ENCODE assay signal across 1 cellular context in the genomic region with DNA sequence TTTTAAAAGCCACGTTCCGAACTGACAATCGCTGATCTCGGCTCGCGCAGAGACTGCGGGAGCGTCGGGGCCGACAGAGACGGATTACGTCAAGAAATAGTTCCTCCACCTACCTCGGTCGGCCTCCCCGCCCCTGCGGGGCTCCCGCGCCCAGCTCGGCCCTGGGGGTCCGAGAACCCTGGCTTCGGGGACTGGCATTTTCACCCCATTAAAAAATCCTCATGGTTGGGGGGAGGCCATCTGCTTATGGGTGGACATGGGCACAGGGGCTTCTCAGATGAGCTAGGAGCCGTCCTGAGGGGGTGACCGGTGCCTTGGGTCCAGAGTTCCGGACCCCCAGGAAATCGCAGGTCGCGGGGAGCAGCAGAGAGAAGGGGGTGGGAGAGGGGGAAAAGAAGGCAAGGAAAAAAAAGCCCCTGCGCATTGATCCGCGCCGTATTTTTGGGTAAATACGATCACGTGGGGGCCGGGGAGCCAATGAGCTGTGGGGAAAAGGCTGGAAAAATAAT.
TF ChIP-seq lines count a peak whose summit lies in the region.

No MANE protein-coding gene starts in this region.

TF ChIP-seq in HEK293, 187 proteins besides CTCF, POLR2A, EP300 and RAD21 (continued from another document and continues in another):
- TF ChIP-seq, protein P1, sequence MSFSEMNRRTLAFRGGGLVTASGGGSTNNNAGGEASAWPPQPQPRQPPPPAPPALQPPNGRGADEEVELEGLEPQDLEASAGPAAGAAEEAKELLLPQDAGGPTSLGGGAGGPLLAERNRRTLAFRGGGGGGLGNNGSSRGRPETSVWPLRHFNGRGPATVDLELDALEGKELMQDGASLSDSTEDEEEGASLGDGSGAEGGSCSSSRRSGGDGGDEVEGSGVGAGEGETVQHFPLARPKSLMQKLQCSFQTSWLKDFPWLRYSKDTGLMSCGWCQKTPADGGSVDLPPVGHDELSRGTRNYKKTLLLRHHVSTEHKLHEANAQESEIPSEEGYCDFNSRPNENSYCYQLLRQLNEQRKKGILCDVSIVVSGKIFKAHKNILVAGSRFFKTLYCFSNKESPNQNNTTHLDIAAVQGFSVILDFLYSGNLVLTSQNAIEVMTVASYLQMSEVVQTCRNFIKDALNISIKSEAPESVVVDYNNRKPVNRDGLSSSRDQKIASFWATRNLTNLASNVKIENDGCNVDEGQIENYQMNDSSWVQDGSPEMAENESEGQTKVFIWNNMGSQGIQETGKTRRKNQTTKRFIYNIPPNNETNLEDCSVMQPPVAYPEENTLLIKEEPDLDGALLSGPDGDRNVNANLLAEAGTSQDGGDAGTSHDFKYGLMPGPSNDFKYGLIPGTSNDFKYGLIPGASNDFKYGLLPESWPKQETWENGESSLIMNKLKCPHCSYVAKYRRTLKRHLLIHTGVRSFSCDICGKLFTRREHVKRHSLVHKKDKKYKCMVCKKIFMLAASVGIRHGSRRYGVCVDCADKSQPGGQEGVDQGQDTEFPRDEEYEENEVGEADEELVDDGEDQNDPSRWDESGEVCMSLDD (tag by site-specific recombination; IDR thresholded peaks at IDR 0.05) = peak; percentile 99
- TF ChIP-seq GLI4 (tag by site-specific recombination; IDR thresholded peaks at IDR 0.05) (no peak), ZNF211 (tag by site-specific recombination; IDR thresholded peaks at IDR 0.05; ENCODE audit: low read depth) (no peak), EGR2 (tag by site-specific recombination; IDR thresholded peaks at IDR 0.05; ENCODE audit: low read depth) (peak; percentile 34; the same call in 1 of the 2 replicates), KLF8 (tag by site-specific recombination; IDR thresholded peaks at IDR 0.05) (no peak; the same call in 1 of the 2 replicates), ZNF184 (tag by site-specific recombination; IDR thresholded peaks at IDR 0.05) (no peak), ZSCAN23 (tag by site-specific recombination; IDR thresholded peaks at IDR 0.05) (0 out of 2 replicates have a peak, but pooled peaks have one; percentile 21), SP7 (tag by site-specific recombination; IDR thresholded peaks at IDR 0.05) (peak; percentile 61), ZNF664 (tag by site-specific recombination; IDR thresholded peaks at IDR 0.05) (no peak), BCL11A (tag by site-specific recombination; IDR thresholded peaks at IDR 0.05; ENCODE audit: low read depth) (peak; percentile 68; the same call in 1 of the 2 replicates), ZNF19 (tag by site-specific recombination; IDR thresholded peaks at IDR 0.05; ENCODE audit: low read depth) (no peak), ZNF514 (tag by site-specific recombination; IDR thresholded peaks at IDR 0.05) (no peak), ZBTB48 (tag by site-specific recombination; IDR thresholded peaks at IDR 0.05) (peak; percentile 43; the same call in 1 of the 2 replicates), HOXD13 (CRISPR knock-in tag; IDR thresholded peaks at IDR 0.05; ENCODE audit: borderline replicate concordance) (no peak), KLF1 (tag by site-specific recombination; IDR thresholded peaks at IDR 0.05) (peak; percentile 26; the same call in 1 of the 2 replicates), ZBTB1 (tag by site-specific recombination; IDR thresholded peaks at IDR 0.05) (no peak), ZNF473 (tag by site-specific recombination; IDR thresholded peaks at IDR 0.05) (no peak), ZNF585B (tag by site-specific recombination; IDR thresholded peaks at IDR 0.05) (no peak), ZNF561 (tag by site-specific recombination; IDR thresholded peaks at IDR 0.05; ENCODE audit: borderline replicate concordance) (0 out of 2 replicates have a peak, but pooled peaks have one; percentile 14), ZNF830 (tag by site-specific recombination; IDR thresholded peaks at IDR 0.05; ENCODE audit: low read depth) (no peak), ZNF423 (tag by site-specific recombination; IDR thresholded peaks at IDR 0.05) (peak; percentile 52; the same call in 1 of the 2 replicates), ZNF785 (tag by site-specific recombination; IDR thresholded peaks at IDR 0.05) (no peak)
- TF ChIP-seq, protein P2, sequence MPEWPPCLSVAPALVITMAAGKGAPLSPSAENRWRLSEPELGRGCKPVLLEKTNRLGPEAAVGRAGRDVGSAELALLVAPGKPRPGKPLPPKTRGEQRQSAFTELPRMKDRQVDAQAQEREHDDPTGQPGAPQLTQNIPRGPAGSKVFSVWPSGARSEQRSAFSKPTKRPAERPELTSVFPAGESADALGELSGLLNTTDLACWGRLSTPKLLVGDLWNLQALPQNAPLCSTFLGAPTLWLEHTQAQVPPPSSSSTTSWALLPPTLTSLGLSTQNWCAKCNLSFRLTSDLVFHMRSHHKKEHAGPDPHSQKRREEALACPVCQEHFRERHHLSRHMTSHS (tag by site-specific recombination; IDR thresholded peaks at IDR 0.05) = no peak
- TF ChIP-seq, protein P3, sequence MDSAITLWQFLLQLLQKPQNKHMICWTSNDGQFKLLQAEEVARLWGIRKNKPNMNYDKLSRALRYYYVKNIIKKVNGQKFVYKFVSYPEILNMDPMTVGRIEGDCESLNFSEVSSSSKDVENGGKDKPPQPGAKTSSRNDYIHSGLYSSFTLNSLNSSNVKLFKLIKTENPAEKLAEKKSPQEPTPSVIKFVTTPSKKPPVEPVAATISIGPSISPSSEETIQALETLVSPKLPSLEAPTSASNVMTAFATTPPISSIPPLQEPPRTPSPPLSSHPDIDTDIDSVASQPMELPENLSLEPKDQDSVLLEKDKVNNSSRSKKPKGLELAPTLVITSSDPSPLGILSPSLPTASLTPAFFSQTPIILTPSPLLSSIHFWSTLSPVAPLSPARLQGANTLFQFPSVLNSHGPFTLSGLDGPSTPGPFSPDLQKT (IDR thresholded peaks at IDR 0.05; ENCODE audit: borderline replicate concordance, low read depth, low read length) = no peak
- TF ChIP-seq, protein P4, sequence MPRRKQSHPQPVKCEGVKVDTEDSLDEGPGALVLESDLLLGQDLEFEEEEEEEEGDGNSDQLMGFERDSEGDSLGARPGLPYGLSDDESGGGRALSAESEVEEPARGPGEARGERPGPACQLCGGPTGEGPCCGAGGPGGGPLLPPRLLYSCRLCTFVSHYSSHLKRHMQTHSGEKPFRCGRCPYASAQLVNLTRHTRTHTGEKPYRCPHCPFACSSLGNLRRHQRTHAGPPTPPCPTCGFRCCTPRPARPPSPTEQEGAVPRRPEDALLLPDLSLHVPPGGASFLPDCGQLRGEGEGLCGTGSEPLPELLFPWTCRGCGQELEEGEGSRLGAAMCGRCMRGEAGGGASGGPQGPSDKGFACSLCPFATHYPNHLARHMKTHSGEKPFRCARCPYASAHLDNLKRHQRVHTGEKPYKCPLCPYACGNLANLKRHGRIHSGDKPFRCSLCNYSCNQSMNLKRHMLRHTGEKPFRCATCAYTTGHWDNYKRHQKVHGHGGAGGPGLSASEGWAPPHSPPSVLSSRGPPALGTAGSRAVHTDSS (tag by site-specific recombination; IDR thresholded peaks at IDR 0.05) = 0 out of 2 replicates have a peak, but pooled peaks have one; percentile 22
- TF ChIP-seq, protein P5, sequence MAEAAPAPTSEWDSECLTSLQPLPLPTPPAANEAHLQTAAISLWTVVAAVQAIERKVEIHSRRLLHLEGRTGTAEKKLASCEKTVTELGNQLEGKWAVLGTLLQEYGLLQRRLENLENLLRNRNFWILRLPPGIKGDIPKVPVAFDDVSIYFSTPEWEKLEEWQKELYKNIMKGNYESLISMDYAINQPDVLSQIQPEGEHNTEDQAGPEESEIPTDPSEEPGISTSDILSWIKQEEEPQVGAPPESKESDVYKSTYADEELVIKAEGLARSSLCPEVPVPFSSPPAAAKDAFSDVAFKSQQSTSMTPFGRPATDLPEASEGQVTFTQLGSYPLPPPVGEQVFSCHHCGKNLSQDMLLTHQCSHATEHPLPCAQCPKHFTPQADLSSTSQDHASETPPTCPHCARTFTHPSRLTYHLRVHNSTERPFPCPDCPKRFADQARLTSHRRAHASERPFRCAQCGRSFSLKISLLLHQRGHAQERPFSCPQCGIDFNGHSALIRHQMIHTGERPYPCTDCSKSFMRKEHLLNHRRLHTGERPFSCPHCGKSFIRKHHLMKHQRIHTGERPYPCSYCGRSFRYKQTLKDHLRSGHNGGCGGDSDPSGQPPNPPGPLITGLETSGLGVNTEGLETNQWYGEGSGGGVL (tag by site-specific recombination; IDR thresholded peaks at IDR 0.05) = peak; percentile 87
- TF ChIP-seq, protein P6, sequence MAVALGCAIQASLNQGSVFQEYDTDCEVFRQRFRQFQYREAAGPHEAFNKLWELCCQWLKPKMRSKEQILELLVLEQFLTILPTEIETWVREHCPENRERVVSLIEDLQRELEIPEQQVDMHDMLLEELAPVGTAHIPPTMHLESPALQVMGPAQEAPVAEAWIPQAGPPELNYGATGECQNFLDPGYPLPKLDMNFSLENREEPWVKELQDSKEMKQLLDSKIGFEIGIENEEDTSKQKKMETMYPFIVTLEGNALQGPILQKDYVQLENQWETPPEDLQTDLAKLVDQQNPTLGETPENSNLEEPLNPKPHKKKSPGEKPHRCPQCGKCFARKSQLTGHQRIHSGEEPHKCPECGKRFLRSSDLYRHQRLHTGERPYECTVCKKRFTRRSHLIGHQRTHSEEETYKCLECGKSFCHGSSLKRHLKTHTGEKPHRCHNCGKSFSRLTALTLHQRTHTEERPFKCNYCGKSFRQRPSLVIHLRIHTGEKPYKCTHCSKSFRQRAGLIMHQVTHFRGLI (tag by site-specific recombination; IDR thresholded peaks at IDR 0.05) = no peak
- TF ChIP-seq, protein P7, sequence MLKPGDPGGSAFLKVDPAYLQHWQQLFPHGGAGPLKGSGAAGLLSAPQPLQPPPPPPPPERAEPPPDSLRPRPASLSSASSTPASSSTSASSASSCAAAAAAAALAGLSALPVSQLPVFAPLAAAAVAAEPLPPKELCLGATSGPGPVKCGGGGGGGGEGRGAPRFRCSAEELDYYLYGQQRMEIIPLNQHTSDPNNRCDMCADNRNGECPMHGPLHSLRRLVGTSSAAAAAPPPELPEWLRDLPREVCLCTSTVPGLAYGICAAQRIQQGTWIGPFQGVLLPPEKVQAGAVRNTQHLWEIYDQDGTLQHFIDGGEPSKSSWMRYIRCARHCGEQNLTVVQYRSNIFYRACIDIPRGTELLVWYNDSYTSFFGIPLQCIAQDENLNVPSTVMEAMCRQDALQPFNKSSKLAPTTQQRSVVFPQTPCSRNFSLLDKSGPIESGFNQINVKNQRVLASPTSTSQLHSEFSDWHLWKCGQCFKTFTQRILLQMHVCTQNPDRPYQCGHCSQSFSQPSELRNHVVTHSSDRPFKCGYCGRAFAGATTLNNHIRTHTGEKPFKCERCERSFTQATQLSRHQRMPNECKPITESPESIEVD (tag by site-specific recombination; IDR thresholded peaks at IDR 0.05) = no peak
- TF ChIP-seq, protein P8, sequence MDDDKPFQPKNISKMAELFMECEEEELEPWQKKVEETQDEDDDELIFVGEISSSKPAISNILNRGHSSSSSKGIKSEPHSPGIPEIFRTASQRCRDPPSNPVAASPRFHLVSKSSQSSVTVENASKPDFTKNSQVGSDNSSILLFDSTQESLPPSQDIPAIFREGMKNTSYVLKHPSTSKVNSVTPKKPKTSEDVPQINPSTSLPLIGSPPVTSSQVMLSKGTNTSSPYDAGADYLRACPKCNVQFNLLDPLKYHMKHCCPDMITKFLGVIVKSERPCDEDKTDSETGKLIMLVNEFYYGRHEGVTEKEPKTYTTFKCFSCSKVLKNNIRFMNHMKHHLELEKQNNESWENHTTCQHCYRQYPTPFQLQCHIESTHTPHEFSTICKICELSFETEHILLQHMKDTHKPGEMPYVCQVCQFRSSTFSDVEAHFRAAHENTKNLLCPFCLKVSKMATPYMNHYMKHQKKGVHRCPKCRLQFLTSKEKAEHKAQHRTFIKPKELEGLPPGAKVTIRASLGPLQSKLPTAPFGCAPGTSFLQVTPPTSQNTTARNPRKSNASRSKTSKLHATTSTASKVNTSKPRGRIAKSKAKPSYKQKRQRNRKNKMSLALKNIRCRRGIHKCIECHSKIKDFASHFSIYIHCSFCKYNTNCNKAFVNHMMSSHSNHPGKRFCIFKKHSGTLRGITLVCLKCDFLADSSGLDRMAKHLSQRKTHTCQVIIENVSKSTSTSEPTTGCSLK (tag by site-specific recombination; IDR thresholded peaks at IDR 0.05) = no peak
- TF ChIP-seq, protein P9, sequence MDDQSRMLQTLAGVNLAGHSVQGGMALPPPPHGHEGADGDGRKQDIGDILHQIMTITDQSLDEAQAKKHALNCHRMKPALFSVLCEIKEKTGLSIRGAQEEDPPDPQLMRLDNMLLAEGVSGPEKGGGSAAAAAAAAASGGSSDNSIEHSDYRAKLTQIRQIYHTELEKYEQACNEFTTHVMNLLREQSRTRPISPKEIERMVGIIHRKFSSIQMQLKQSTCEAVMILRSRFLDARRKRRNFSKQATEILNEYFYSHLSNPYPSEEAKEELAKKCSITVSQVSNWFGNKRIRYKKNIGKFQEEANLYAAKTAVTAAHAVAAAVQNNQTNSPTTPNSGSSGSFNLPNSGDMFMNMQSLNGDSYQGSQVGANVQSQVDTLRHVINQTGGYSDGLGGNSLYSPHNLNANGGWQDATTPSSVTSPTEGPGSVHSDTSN (CRISPR knock-in tag; IDR thresholded peaks at IDR 0.05) = no peak
- TF ChIP-seq, protein P10, sequence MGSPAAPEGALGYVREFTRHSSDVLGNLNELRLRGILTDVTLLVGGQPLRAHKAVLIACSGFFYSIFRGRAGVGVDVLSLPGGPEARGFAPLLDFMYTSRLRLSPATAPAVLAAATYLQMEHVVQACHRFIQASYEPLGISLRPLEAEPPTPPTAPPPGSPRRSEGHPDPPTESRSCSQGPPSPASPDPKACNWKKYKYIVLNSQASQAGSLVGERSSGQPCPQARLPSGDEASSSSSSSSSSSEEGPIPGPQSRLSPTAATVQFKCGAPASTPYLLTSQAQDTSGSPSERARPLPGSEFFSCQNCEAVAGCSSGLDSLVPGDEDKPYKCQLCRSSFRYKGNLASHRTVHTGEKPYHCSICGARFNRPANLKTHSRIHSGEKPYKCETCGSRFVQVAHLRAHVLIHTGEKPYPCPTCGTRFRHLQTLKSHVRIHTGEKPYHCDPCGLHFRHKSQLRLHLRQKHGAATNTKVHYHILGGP (tag by site-specific recombination; IDR thresholded peaks at IDR 0.05) = no peak
- TF ChIP-seq, protein P11, sequence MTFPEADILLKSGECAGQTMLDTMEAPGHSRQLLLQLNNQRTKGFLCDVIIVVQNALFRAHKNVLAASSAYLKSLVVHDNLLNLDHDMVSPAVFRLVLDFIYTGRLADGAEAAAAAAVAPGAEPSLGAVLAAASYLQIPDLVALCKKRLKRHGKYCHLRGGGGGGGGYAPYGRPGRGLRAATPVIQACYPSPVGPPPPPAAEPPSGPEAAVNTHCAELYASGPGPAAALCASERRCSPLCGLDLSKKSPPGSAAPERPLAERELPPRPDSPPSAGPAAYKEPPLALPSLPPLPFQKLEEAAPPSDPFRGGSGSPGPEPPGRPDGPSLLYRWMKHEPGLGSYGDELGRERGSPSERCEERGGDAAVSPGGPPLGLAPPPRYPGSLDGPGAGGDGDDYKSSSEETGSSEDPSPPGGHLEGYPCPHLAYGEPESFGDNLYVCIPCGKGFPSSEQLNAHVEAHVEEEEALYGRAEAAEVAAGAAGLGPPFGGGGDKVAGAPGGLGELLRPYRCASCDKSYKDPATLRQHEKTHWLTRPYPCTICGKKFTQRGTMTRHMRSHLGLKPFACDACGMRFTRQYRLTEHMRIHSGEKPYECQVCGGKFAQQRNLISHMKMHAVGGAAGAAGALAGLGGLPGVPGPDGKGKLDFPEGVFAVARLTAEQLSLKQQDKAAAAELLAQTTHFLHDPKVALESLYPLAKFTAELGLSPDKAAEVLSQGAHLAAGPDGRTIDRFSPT (tag by site-specific recombination; IDR thresholded peaks at IDR 0.05) = peak; percentile 69; the same call in 1 of the 2 replicates
